In the genomic region with DNA sequence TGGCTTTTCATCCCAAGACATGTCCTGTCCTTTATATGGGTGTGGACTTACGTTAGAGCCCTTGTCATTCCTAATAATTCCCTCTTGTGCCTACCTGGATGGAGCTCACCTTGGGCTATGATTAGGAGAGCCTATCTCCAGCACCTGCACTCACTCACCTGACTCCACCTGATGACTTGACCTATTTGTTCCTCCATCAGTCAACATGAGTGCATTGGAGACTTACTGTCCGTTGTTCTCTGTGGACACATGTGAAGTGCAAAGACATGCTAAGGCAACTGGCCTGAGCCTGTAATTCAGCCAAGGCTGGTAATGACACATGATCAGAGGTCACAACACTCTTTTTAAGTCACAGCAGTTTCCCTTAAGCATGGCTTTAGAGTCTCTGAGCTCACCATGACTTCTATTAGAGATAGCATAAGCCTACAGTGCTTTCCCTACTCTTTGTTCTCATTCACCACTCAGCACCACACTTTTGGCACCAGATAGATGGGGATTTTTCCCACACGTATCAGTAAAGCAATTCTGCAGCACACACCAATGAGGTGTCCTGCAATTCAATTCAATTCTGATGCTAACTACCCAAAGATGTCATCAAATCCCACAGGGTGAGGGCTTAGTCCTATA, we compare ENCODE assay signal across 29 cellular contexts. TPM values are rescaled to one million over a fixed set of nuclear protein-coding genes. Genes with fewer than 3 reads are reported as not detected.
"Had no signal": no experiment of that assay in that cellular context is flagged by ENCODE, and none has a peak within 500 bp of the region (broad histone marks: within the 10 kb centered on the region; RNA-seq: fewer than 3 reads in every experiment).

No MANE protein-coding gene starts in this region.

- H3K36me3 ChIP-seq: colonic mucosa, esophagus muscularis mucosa, esophagus squamous epithelium, gastrocnemius medialis, gastroesophageal sphincter, heart left ventricle, heart right ventricle had no signal

- H3K27ac ChIP-seq: colonic mucosa, coronary artery, dorsolateral prefrontal cortex, epithelial cell of prostate, esophagus muscularis mucosa, esophagus squamous epithelium, foreskin keratinocyte, gastrocnemius medialis, gastroesophageal sphincter, heart left ventricle, heart right ventricle had no signal

- H3K4me3 ChIP-seq: colonic mucosa, coronary artery, dorsolateral prefrontal cortex, esophagus muscularis mucosa, esophagus squamous epithelium, gastrocnemius medialis, gastroesophageal sphincter, heart left ventricle, heart right ventricle had no signal

- FAIRE-seq: colon, endometrium, endothelial cell of umbilical vein, frontal cortex had no signal

- ATAC-seq: effector memory CD8-positive, alpha-beta T cell; esophagus mucosa; foreskin keratinocyte; gastrocnemius medialis; gastroesophageal sphincter; heart left ventricle; heart right ventricle had no signal

- H3K27me3 ChIP-seq: colonic mucosa, esophagus muscularis mucosa, esophagus squamous epithelium, gastrocnemius medialis, gastroesophageal sphincter, heart left ventricle, heart right ventricle had no signal

- DNase-seq: colonic mucosa; cortex of kidney; dermis blood vessel endothelial cell; dorsolateral prefrontal cortex; effector CD4-positive, alpha-beta T cell; effector CD8-positive, alpha-beta T cell; effector memory CD4-positive, alpha-beta T cell; effector memory CD8-positive, alpha-beta T cell; endodermal cell; erythroblast; esophagus squamous epithelium; foreskin fibroblast; foreskin keratinocyte; foreskin melanocyte; gastrocnemius medialis; glutamatergic neuron; head of caudate nucleus; heart left ventricle; heart right ventricle had no signal

- H3K9me3 ChIP-seq: colonic mucosa, esophagus squamous epithelium, gastrocnemius medialis had no signal

- H3K4me1 ChIP-seq: colonic mucosa, esophagus muscularis mucosa, foreskin keratinocyte, gastrocnemius medialis, gastroesophageal sphincter, heart left ventricle had no signal

RNA-seq across cellular contexts. Expression of a gene that starts 9.4 kb away (rescaled TPM):
- total RNA-seq: epithelial cell of proximal tubule had no signal
